ENCODE assay signal across 24 cellular contexts in the genomic region with DNA sequence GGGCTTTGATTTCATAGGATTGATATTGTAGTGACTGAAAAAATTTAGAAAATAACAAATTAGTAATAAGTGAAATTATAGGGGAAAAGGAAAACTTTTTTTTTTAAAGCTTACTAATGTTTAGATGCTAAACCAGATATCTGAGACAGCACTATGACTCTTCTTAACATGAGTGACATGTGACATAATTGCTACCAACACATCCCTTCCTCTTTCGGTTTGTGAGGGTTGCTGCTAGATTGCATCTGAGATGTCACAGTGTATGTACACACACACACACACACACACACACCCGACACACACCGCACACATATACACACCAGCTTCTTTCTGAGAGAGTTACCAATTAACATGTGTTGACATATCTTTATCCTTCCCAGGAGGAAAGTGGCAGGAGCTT.
"Had no signal": no experiment of that assay in that cellular context is flagged by ENCODE, and none has a peak within 500 bp of the region (broad histone marks: within the 10 kb centered on the region; RNA-seq: fewer than 3 reads in every experiment).

No MANE protein-coding gene starts in this region.

- H3K4me3 ChIP-seq: cardiac muscle cell, gastrocnemius medialis, lung, spleen, tibial artery, uterus had no signal

- H3K27me3 Mint-ChIP-seq: activated CD8-positive, alpha-beta T cell treated with anti-CD3 and anti-CD28 coated beads for 36 hours; dendritic cell treated with granulocyte-macrophage colony-stimulating factor and Interleukin-4, amounts not matched to agents 40 ng/mL and 50 ng/mL, for 4 days had no signal

- ATAC-seq: activated CD8-positive, alpha-beta T cell treated with anti-CD3 and anti-CD28 coated beads for 36 hours; activated T-helper 17 cell treated with anti-CD3 and anti-CD28 coated beads, Interleukin-2, amount 50 U/mL, for 72 hours; esophagus mucosa; gastrocnemius medialis; left lobe of liver; natural killer cell treated with Interleukin-12 subunit alpha and Interleukin-12 subunit beta and Interleukin-15 and Interleukin-18, amount 100 ng/mL, for 72 hours had no signal

- H3K4me3 Mint-ChIP-seq: activated CD4-positive, alpha-beta T cell treated with anti-CD3 and anti-CD28 coated beads, Interleukin-2, amount 10 ng/mL, durations not matched to agents 24 days and 14 days; activated CD8-positive, alpha-beta T cell treated with anti-CD3 and anti-CD28 coated beads for 36 hours; activated naive CD8-positive, alpha-beta T cell treated with anti-CD3 and anti-CD28 coated beads, Interleukin-2, amount 10 ng/mL, durations not matched to agents 7 days and 5 days; activated T-helper 17 cell treated with anti-CD3 and anti-CD28 coated beads, Interleukin-2, amount 50 U/mL, for 72 hours; dendritic cell treated with granulocyte-macrophage colony-stimulating factor and Interleukin-4, amounts not matched to agents 40 ng/mL and 50 ng/mL, for 4 days; natural killer cell treated with Interleukin-12 subunit alpha and Interleukin-12 subunit beta and Interleukin-15 and Interleukin-18, amount 100 ng/mL, for 72 hours had no signal

- FAIRE-seq: keratinocyte had no signal

- H3K36me3 Mint-ChIP-seq: activated naive CD8-positive, alpha-beta T cell treated with anti-CD3 and anti-CD28 coated beads, Interleukin-2, amount 10 ng/mL, durations not matched to agents 7 days and 5 days; natural killer cell treated with Interleukin-12 subunit alpha and Interleukin-12 subunit beta and Interleukin-15 and Interleukin-18, amount 100 ng/mL, for 72 hours had no signal

- H3K27ac Mint-ChIP-seq: activated CD4-positive, alpha-beta T cell treated with anti-CD3 and anti-CD28 coated beads, Interleukin-2, amount 10 ng/mL, durations not matched to agents 24 days and 14 days; activated CD8-positive, alpha-beta T cell treated with anti-CD3 and anti-CD28 coated beads for 36 hours; activated naive CD8-positive, alpha-beta T cell treated with anti-CD3 and anti-CD28 coated beads, Interleukin-2, amount 10 ng/mL, durations not matched to agents 7 days and 5 days; activated T-helper 17 cell treated with anti-CD3 and anti-CD28 coated beads, Interleukin-2, amount 50 U/mL, for 72 hours; dendritic cell treated with granulocyte-macrophage colony-stimulating factor and Interleukin-4, amounts not matched to agents 40 ng/mL and 50 ng/mL, for 4 days; natural killer cell treated with Interleukin-12 subunit alpha and Interleukin-12 subunit beta and Interleukin-15 and Interleukin-18, amount 100 ng/mL, for 72 hours had no signal

- H3K9me3 ChIP-seq: gastrocnemius medialis, neutrophil, spleen, tibial artery, uterus had no signal

- H3K27me3 ChIP-seq: cardiac muscle cell, gastrocnemius medialis, neutrophil, tibial artery, uterus had no signal

- H3K27ac ChIP-seq: cardiac muscle cell, gastrocnemius medialis, neutrophil, spleen, tibial artery, uterus had no signal

- DNase-seq: activated CD4-positive, alpha-beta T cell treated with anti-CD3 and anti-CD28 coated beads, Interleukin-2, amount 10 ng/mL, durations not matched to agents 24 days and 14 days; activated CD4-positive, CD25-positive, alpha-beta regulatory T cell; activated CD8-positive, alpha-beta T cell treated with anti-CD3 and anti-CD28 coated beads for 36 hours; activated naive CD4-positive, alpha-beta T cell; activated naive CD8-positive, alpha-beta T cell treated with anti-CD3 and anti-CD28 coated beads, Interleukin-2, amount 10 ng/mL, durations not matched to agents 7 days and 5 days; activated T-cell treated with anti-CD3 and anti-CD28 coated beads, Interleukin-2, amount 50 U/mL, for 1 hour; amygdala; effector CD8-positive, alpha-beta T cell; gastrocnemius medialis; head of caudate nucleus; retina; spleen; stimulated activated naive CD4-positive, alpha-beta T cell; tibial artery; uterus had no signal

- H3K4me1 Mint-ChIP-seq: activated CD4-positive, alpha-beta T cell treated with anti-CD3 and anti-CD28 coated beads, Interleukin-2, amount 10 ng/mL, durations not matched to agents 24 days and 14 days; activated naive CD8-positive, alpha-beta T cell treated with anti-CD3 and anti-CD28 coated beads, Interleukin-2, amount 10 ng/mL, durations not matched to agents 7 days and 5 days; activated T-helper 17 cell treated with anti-CD3 and anti-CD28 coated beads, Interleukin-2, amount 50 U/mL, for 72 hours had no signal

- H3K4me1 ChIP-seq: gastrocnemius medialis, spleen, tibial artery, uterus had no signal

- H3K36me3 ChIP-seq: cardiac muscle cell, gastrocnemius medialis, neutrophil, spleen, tibial artery, uterus had no signal
